Comparison of ENCODE assay signal across 10 cellular contexts in the genomic region with DNA sequence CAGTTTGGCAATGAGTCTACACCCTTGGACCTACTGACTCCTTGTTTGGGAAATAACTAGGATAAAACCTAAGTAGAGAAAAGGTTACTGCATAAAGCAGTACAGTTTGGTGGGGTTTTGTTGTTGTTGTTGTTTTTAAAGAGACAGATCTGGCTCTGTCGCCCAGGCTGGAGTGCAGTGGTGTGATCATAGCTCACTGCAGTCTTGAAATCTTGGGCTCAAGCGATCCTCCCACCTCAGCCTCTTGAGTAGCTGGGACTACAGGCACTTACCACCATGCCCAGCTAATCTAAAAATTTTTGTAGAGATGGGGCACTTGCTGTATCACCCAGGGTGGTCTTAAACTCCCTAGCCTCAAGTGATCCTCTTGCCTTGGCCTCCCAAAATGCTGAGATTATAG. TPM values are rescaled to one million over a fixed set of nuclear protein-coding genes. Genes with fewer than 3 reads are reported as not detected.
A peak's percentile ranks its signal among the peaks of the same experiment; 100 is the strongest.
DNase-seq lines count a peak whose midpoint lies in the region; ATAC-seq, FAIRE-seq and TF ChIP-seq lines count a peak whose summit lies in the region.
"Had no signal": no experiment of that assay in that cellular context is flagged by ENCODE, and none has a peak within 500 bp of the region (broad histone marks: within the 10 kb centered on the region; RNA-seq: fewer than 3 reads in every experiment).

No MANE protein-coding gene starts in this region.

- no peaks in the 10 kb centered on the region for H3K9me3 ChIP-seq in CD4-positive, alpha-beta memory T cell (ENCODE audit: control insufficient read depth in 1 of 2, low read length in 2 of 2)
- H3K9me3 ChIP-seq in neural progenitor cell (ENCODE audit: low read depth): no peaks in the 10 kb centered on the region
- H3K9me3 ChIP-seq: neutrophil had no signal

- no peak for FAIRE-seq in GM12892 (lab: Jason Lieb, UNC)

- H3K27ac Mint-ChIP-seq in CD4-positive, alpha-beta memory T cell: peak overlapping the region in 2 of 7 donors; percentile 25 to 32
- no peak overlapping the region for H3K27ac Mint-ChIP-seq in neural progenitor cell

- POLR2A ChIA-PET in CD4-positive, alpha-beta memory T cell (lab: Charles Lee; ENCODE audit: partially characterized antibody): interaction anchor here (1.0 to 3.2 kb wide), 5 partner anchors 21 to 355 kb away, joined by 3 to 18 read pairs (median 3); partner anchors contain the start of genes CIAO2B and NAE1

- peak overlapping the region; percentile 68 to 100 (median 74) for H3K4me3 Mint-ChIP-seq in CD4-positive, alpha-beta memory T cell
- peak overlapping the region; percentile 97 for H3K4me3 Mint-ChIP-seq in neural progenitor cell

- H3K4me1 Mint-ChIP-seq in CD4-positive, alpha-beta memory T cell: peaks cover 15 to 42% (median 31%) of the 10 kb centered on the region in 4 donors
- peaks cover 13% of the 10 kb centered on the region for H3K4me1 Mint-ChIP-seq in neural progenitor cell

- H3K4me3 ChIP-seq in CD4-positive, alpha-beta memory T cell (ENCODE audit: low read length in 2 of 2): no peak overlapping the region
- H3K4me3 ChIP-seq in NB4 (ENCODE audit: low read depth, low read length) (peak overlapping the region; percentile 73), coronary artery (peak overlapping the region; percentile 95), neural progenitor cell (peak overlapping the region; percentile 62)

- no peak for TF ChIP-seq POLR2A in NB4 (IDR thresholded peaks at IDR 0.05; ENCODE audit: extremely low read depth, insufficient read length)
- TF ChIP-seq POLR2A in GM12892 (IDR thresholded peaks at IDR 0.05; ENCODE audit: low read depth, low read length): no peak

- peaks cover 4% of the 10 kb centered on the region for H3F3A ChIP-seq in neural progenitor cell (ENCODE audit: low read depth)

- peaks cover 14 to 24% of the 10 kb centered on the region in 2 donors for H3K36me3 Mint-ChIP-seq in CD4-positive, alpha-beta memory T cell
- H3K36me3 Mint-ChIP-seq in neural progenitor cell: peaks cover 14% of the 10 kb centered on the region

- no peak for TF ChIP-seq CTCF in NB4 (IDR thresholded peaks at IDR 0.05; ENCODE audit: low read depth, low read length)
- TF ChIP-seq CTCF in coronary artery (IDR thresholded peaks at IDR 0.05): no peak
- no peak for TF ChIP-seq CTCF in neural progenitor cell (IDR thresholded peaks at IDR 0.05)

- no peak overlapping the region for H3K27ac ChIP-seq in CD4-positive, alpha-beta memory T cell (ENCODE audit: low read depth, low read length)
- H3K27ac ChIP-seq in coronary artery: peak overlapping the region; percentile 43 to 89
- no peak overlapping the region for H3K27ac ChIP-seq in neural progenitor cell
- H3K27ac ChIP-seq: neutrophil had no signal

- peaks cover 27% of the 10 kb centered on the region for H3K4me1 ChIP-seq in CD4-positive, alpha-beta memory T cell (ENCODE audit: insufficient read depth, low read length)
- H3K4me1 ChIP-seq in neural progenitor cell: peaks cover 4% of the 10 kb centered on the region

- H3K9ac ChIP-seq in neural progenitor cell: no peak overlapping the region

- H3K9me3 Mint-ChIP-seq in CD4-positive, alpha-beta memory T cell: no peaks in the 10 kb centered on the region
- no peaks in the 10 kb centered on the region for H3K9me3 Mint-ChIP-seq in neural progenitor cell

- CTCF ChIA-PET in CD4-positive, alpha-beta memory T cell (lab: Charles Lee; ENCODE audit: partially characterized antibody): interaction anchor here (1.5 to 5.4 kb wide), 6 partner anchors 9 to 51 kb away, joined by 7 to 25 read pairs (median 14); partner anchors contain the start of gene NAE1

- peaks cover 21% of the 10 kb centered on the region for H4K20me1 ChIP-seq in neural progenitor cell (ENCODE audit: low read depth)

- H2AFZ ChIP-seq in neural progenitor cell (replicated peaks): no peak overlapping the region

- ATAC-seq in GM21786 (IDR thresholded peaks at IDR 0.05; ENCODE audit: unreplicated experiment) (no peak), HG02798 (IDR thresholded peaks at IDR 0.05; ENCODE audit: poor library complexity, unreplicated experiment) (no peak)

- intact Hi-C loops in CD4-positive, alpha-beta memory T cell (cut with micrococcal nuclease): no loop called here

- no peaks in the 10 kb centered on the region for H3K27me3 Mint-ChIP-seq in CD4-positive, alpha-beta memory T cell
- peaks cover 4% of the 10 kb centered on the region for H3K27me3 Mint-ChIP-seq in neural progenitor cell (ENCODE audit: insufficient read depth, low read depth)

- peaks cover 15% of the 10 kb centered on the region for H3K79me2 ChIP-seq in neural progenitor cell (ENCODE audit: low read depth)

- peaks cover 21% of the 10 kb centered on the region for H3K36me3 ChIP-seq in CD4-positive, alpha-beta memory T cell (ENCODE audit: insufficient read depth, low read length)
- no peaks in the 10 kb centered on the region for H3K36me3 ChIP-seq in neural progenitor cell

- H3K27me3 ChIP-seq in CD4-positive, alpha-beta memory T cell (ENCODE audit: insufficient read depth, low read length): no peaks in the 10 kb centered on the region
- H3K27me3 ChIP-seq in neural progenitor cell: peaks cover 10% of the 10 kb centered on the region

- no peak for DNase-seq in CD4-positive, alpha-beta memory T cell
- DNase-seq in NB4 (ENCODE audit: low read depth): no peak
- DNase-seq in coronary artery (ENCODE audit: low spot score): no peak
- no peak for DNase-seq in neural progenitor cell (ENCODE audit: low spot score)
- DNase-seq in T1000 (lab: John Stamatoyannopoulos, UW): no peak
- no peak for DNase-seq in GM12892 (ENCODE audit: insufficient read length)

- peak overlapping the region; percentile 83 for H3K4me2 ChIP-seq in neural progenitor cell

RNA-seq across cellular contexts. Expression of gene PDP2, which starts 1.2 kb away (rescaled TPM):
- total RNA-seq in CD4-positive, alpha-beta memory T cell: 10 to 100 TPM; 16.3 to 19.3 TPM
- 1 to 10 TPM; 2.4 to 4.0 TPM for polyA plus RNA-seq in CD4-positive, alpha-beta memory T cell
- 6.6 and 12.6 TPM in 2 replicates for total RNA-seq in neural progenitor cell (ENCODE audit: low replicate concordance)
- 4.8 TPM for polyA plus RNA-seq in GM12892 (2012; ENCODE audit: missing spikeins)

RNA-seq across cellular contexts. Expression of gene CDH16, which starts 37.1 kb away (rescaled TPM):
- not detected for total RNA-seq in CD4-positive, alpha-beta memory T cell
- not detected for polyA plus RNA-seq in CD4-positive, alpha-beta memory T cell
- total RNA-seq in neural progenitor cell (ENCODE audit: low replicate concordance): not detected in 2 replicates
- not detected for polyA plus RNA-seq in GM12892 (2012; ENCODE audit: missing spikeins)
- total RNA-seq: dermis microvascular lymphatic vessel endothelial cell had no signal

RNA-seq across cellular contexts. Expression of gene CA7, which starts 37.3 kb away (rescaled TPM):
- not detected for total RNA-seq in CD4-positive, alpha-beta memory T cell
- not detected for polyA plus RNA-seq in CD4-positive, alpha-beta memory T cell
- total RNA-seq in neural progenitor cell (ENCODE audit: low replicate concordance): not detected in 2 replicates
- not detected for polyA plus RNA-seq in GM12892 (2012; ENCODE audit: missing spikeins)
- total RNA-seq: dermis microvascular lymphatic vessel endothelial cell had no signal

RNA-seq across cellular contexts. Expression of gene RRAD, which starts 43.8 kb away (rescaled TPM):
- under 1 TPM; 0.29 to 0.58 TPM for total RNA-seq in CD4-positive, alpha-beta memory T cell
- not detected for polyA plus RNA-seq in CD4-positive, alpha-beta memory T cell
- total RNA-seq in neural progenitor cell (ENCODE audit: low replicate concordance): 0.12 and 0.24 TPM in 2 replicates
- 0.66 TPM for polyA plus RNA-seq in GM12892 (2012; ENCODE audit: missing spikeins)

RNA-seq across cellular contexts. Expression of gene NAE1, which starts 50.8 kb away (rescaled TPM):
- total RNA-seq in CD4-positive, alpha-beta memory T cell: 10 to 100 TPM; 93.8 to 95.3 TPM
- 100 to 1,000 TPM in 1 of 2 donors, 10 to 100 TPM in 1; 70.4 to 101 TPM for polyA plus RNA-seq in CD4-positive, alpha-beta memory T cell
- 226 and 397 TPM in 2 replicates for total RNA-seq in neural progenitor cell (ENCODE audit: low replicate concordance)
- polyA plus RNA-seq in GM12892 (2012; ENCODE audit: missing spikeins): 71.5 TPM

Comparison
In these comparisons a context has a peak if more than half of its experiments do, and no peak if none do; other contexts are left out.
1. H3K27ac ChIP-seq: peak in coronary artery (2 of 2); none in CD4-positive, alpha-beta memory T cell (single experiment) and neural progenitor cell (single experiment).
2. H3K4me3 ChIP-seq: peak in NB4 (single experiment), coronary artery (single experiment) and neural progenitor cell (single experiment); none in CD4-positive, alpha-beta memory T cell (0 of 2).